ENCODE assay signal across 12 cellular contexts in the genomic region with DNA sequence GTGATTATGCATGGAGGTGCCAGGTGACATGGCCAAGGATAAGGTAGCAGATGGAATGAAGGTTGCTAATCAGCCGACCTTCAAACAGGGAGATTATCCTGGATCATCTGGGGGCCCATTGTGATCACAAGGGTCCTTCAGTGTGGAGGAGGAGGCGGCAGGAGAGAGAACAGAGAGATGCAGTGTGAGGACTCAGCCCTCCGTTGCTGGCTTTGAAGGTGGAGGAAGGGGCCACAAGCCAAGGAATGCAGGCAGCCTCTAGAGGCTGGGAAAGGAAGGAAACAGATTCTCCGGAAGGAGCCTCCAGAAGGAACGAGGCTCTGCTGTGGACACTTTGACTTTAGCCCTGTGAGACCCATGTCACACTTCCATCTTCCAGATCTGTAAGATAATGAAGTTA. TPM values are rescaled to one million over a fixed set of nuclear protein-coding genes. Genes with fewer than 3 reads are reported as not detected.
A peak's percentile ranks its signal among the peaks of the same experiment; 100 is the strongest.
DNase-seq lines count a peak whose midpoint lies in the region; ATAC-seq and TF ChIP-seq lines count a peak whose summit lies in the region.
"Had no signal": no experiment of that assay in that cellular context is flagged by ENCODE, and none has a peak within 500 bp of the region (broad histone marks: within the 10 kb centered on the region; RNA-seq: fewer than 3 reads in every experiment).

No MANE protein-coding gene starts in this region.

- H3K4me3 ChIP-seq in parathyroid adenoma (ENCODE audit: low read depth, low read length) (no peak overlapping the region), endodermal cell (ENCODE audit: low read length) (no peak overlapping the region)
- H3K4me3 ChIP-seq: thoracic aorta had no signal

- H3K9ac ChIP-seq in parathyroid adenoma (no peak overlapping the region), endodermal cell (ENCODE audit: extremely low read depth, low read length, poor library complexity, severe bottlenecking) (no peak overlapping the region)

- H3K27ac Mint-ChIP-seq in T-helper 2 cell treated with Interferon-gamma antibody and Interleukin-4, amounts not matched to agents 5 μg/mL and 100 μg/mL, for 36 hours, result peak overlapping the region; percentile 93
- peak overlapping the region; percentile 93 for H3K27ac Mint-ChIP-seq in activated naive CD8-positive, alpha-beta T cell treated with anti-CD3 and anti-CD28 coated beads, Interleukin-2, amount 10 ng/mL, durations not matched to agents 7 days and 5 days
- no peak overlapping the region for H3K27ac Mint-ChIP-seq in endodermal cell

- H3K27ac ChIP-seq in parathyroid adenoma, result peak overlapping the region; percentile 83
- no peak overlapping the region for H3K27ac ChIP-seq in endodermal cell (ENCODE audit: low read depth, low read length)
- H3K27ac ChIP-seq: thoracic aorta had no signal

- H3K4me3 Mint-ChIP-seq in T-helper 2 cell treated with Interferon-gamma antibody and Interleukin-4, amounts not matched to agents 5 μg/mL and 100 μg/mL, for 36 hours, result peak overlapping the region; percentile 69
- H3K4me3 Mint-ChIP-seq in activated naive CD8-positive, alpha-beta T cell treated with anti-CD3 and anti-CD28 coated beads, Interleukin-2, amount 10 ng/mL, durations not matched to agents 7 days and 5 days, result peak overlapping the region; percentile 77
- H3K4me3 Mint-ChIP-seq in endodermal cell, result no peak overlapping the region

- peaks cover 4% of the 10 kb centered on the region for H3K9me3 Mint-ChIP-seq in T-helper 2 cell treated with Interferon-gamma antibody and Interleukin-4, amounts not matched to agents 5 μg/mL and 100 μg/mL, for 36 hours
- no peaks in the 10 kb centered on the region for H3K9me3 Mint-ChIP-seq in activated naive CD8-positive, alpha-beta T cell treated with anti-CD3 and anti-CD28 coated beads, Interleukin-2, amount 10 ng/mL, durations not matched to agents 7 days and 5 days
- H3K9me3 Mint-ChIP-seq in endodermal cell, result peaks cover 16% of the 10 kb centered on the region

- no peak for DNase-seq in T-helper 2 cell treated with Interferon-gamma antibody and Interleukin-4, amounts not matched to agents 5 μg/mL and 100 μg/mL, for 36 hours (ENCODE audit: low spot score)
- DNase-seq in T-helper 2 cell, result no peak
- peak; percentile 69 to 75 for DNase-seq in NCI-H524 (lab: John Stamatoyannopoulos, UW)
- no peak for DNase-seq in activated naive CD8-positive, alpha-beta T cell treated with anti-CD3 and anti-CD28 coated beads, Interleukin-2, amount 10 ng/mL, durations not matched to agents 7 days and 5 days
- DNase-seq in globus pallidus (ENCODE audit: low spot score), result no peak
- no peak for DNase-seq in endodermal cell
- DNase-seq: 8988T, H9, NCI-H1694 had no signal

- no peaks in the 10 kb centered on the region for H3K79me2 ChIP-seq in parathyroid adenoma

- no peak overlapping the region for H2AFZ ChIP-seq in parathyroid adenoma

- H3K4me1 ChIP-seq in parathyroid adenoma (peaks cover 9% of the 10 kb centered on the region), endodermal cell (ENCODE audit: control insufficient read depth, insufficient read depth, low read length) (no peaks in the 10 kb centered on the region)

- H3K27me3 Mint-ChIP-seq in T-helper 2 cell treated with Interferon-gamma antibody and Interleukin-4, amounts not matched to agents 5 μg/mL and 100 μg/mL, for 36 hours (ENCODE audit: low read depth), result no peaks in the 10 kb centered on the region
- H3K27me3 Mint-ChIP-seq in activated naive CD8-positive, alpha-beta T cell treated with anti-CD3 and anti-CD28 coated beads, Interleukin-2, amount 10 ng/mL, durations not matched to agents 7 days and 5 days, result no peaks in the 10 kb centered on the region
- H3K27me3 Mint-ChIP-seq in endodermal cell (ENCODE audit: insufficient read depth), result peaks cover 2% of the 10 kb centered on the region

- ATAC-seq in activated naive CD8-positive, alpha-beta T cell treated with anti-CD3 and anti-CD28 coated beads, Interleukin-2, amount 10 ng/mL, durations not matched to agents 7 days and 5 days (ENCODE audit: low read depth), result no peak
- no peak for ATAC-seq in HG03095 (IDR thresholded peaks at IDR 0.05; ENCODE audit: unreplicated experiment)

- 94 to 100% methylated on average over 1 to 5 of the region's 5 CpGs for WGBS in endodermal cell (ENCODE audit: insufficient coverage in 1 of 2, insufficient read length in 1 of 2), 2 experiments

- H3K4me2 ChIP-seq in parathyroid adenoma (ENCODE audit: low read length), result no peak overlapping the region

- no peak for TF ChIP-seq CTCF in parathyroid adenoma (IDR thresholded peaks at IDR 0.05)
- TF ChIP-seq CTCF in endodermal cell (conservative IDR thresholded peaks at IDR 0.05), result no peak

- peaks cover 34% of the 10 kb centered on the region for H3K4me1 Mint-ChIP-seq in T-helper 2 cell treated with Interferon-gamma antibody and Interleukin-4, amounts not matched to agents 5 μg/mL and 100 μg/mL, for 36 hours (ENCODE audit: low read depth)
- H3K4me1 Mint-ChIP-seq in activated naive CD8-positive, alpha-beta T cell treated with anti-CD3 and anti-CD28 coated beads, Interleukin-2, amount 10 ng/mL, durations not matched to agents 7 days and 5 days, result peaks cover 32% of the 10 kb centered on the region
- no peaks in the 10 kb centered on the region for H3K4me1 Mint-ChIP-seq in endodermal cell

- no peaks in the 10 kb centered on the region for H3K36me3 ChIP-seq in parathyroid adenoma (ENCODE audit: control insufficient read depth, insufficient read depth, low read length)
- no peaks in the 10 kb centered on the region for H3K36me3 ChIP-seq in endodermal cell (ENCODE audit: control insufficient read depth, insufficient read depth, low read length)
- H3K36me3 ChIP-seq: thoracic aorta had no signal

- H3K36me3 Mint-ChIP-seq in T-helper 2 cell treated with Interferon-gamma antibody and Interleukin-4, amounts not matched to agents 5 μg/mL and 100 μg/mL, for 36 hours (ENCODE audit: low read depth), result peaks cover 7% of the 10 kb centered on the region
- peaks cover 5% of the 10 kb centered on the region for H3K36me3 Mint-ChIP-seq in activated naive CD8-positive, alpha-beta T cell treated with anti-CD3 and anti-CD28 coated beads, Interleukin-2, amount 10 ng/mL, durations not matched to agents 7 days and 5 days
- H3K36me3 Mint-ChIP-seq in endodermal cell (ENCODE audit: low read depth), result peaks cover 4% of the 10 kb centered on the region

- H3K27me3 ChIP-seq in parathyroid adenoma (ENCODE audit: control insufficient read depth, insufficient read depth, low read length) (no peaks in the 10 kb centered on the region), endodermal cell (ENCODE audit: control insufficient read depth, insufficient read depth, low read length, poor library complexity, severe bottlenecking) (no peaks in the 10 kb centered on the region)

- POLR2A ChIA-PET in activated naive CD8-positive, alpha-beta T cell treated with anti-CD3 and anti-CD28 coated beads, Interleukin-2, amount 10 ng/mL, durations not matched to agents 7 days and 5 days (lab: Charles Lee), result interaction anchor here (0.5 to 4.8 kb wide), 11 partner anchors 11 to 59 kb away, joined by 3 to 70 read pairs (median 4); partner anchors contain the start of genes EEIG1, NAIF1 and SLC25A25

- H3K9me3 ChIP-seq in parathyroid adenoma (ENCODE audit: control insufficient read depth, low read length), result no peaks in the 10 kb centered on the region
- peaks cover 14% of the 10 kb centered on the region for H3K9me3 ChIP-seq in endodermal cell (ENCODE audit: control insufficient read depth, low read length)
- H3K9me3 ChIP-seq: thoracic aorta had no signal

RNA-seq across cellular contexts. Expression of gene EEIG1, which starts 27.4 kb away (rescaled TPM):
- total RNA-seq in activated naive CD8-positive, alpha-beta T cell treated with anti-CD3 and anti-CD28 coated beads, Interleukin-2, amount 10 ng/mL, durations not matched to agents 7 days and 5 days, result 100 to 1,000 TPM; 329 to 366 TPM
- 10 to 100 TPM; 56.7 to 60.8 TPM for total RNA-seq in endodermal cell
- polyA plus RNA-seq in endodermal cell (2013, experiment 1 of 2), result 21.5 TPM
- 20.4 TPM for polyA plus RNA-seq in endodermal cell (2013, experiment 2 of 2)

RNA-seq across cellular contexts. Expression of gene NAIF1, which starts 58.9 kb away (rescaled TPM):
- 10 to 100 TPM; 11.8 to 13.2 TPM for total RNA-seq in activated naive CD8-positive, alpha-beta T cell treated with anti-CD3 and anti-CD28 coated beads, Interleukin-2, amount 10 ng/mL, durations not matched to agents 7 days and 5 days
- total RNA-seq in endodermal cell, result 1 to 10 TPM; 6.2 to 6.6 TPM
- 7.9 TPM for polyA plus RNA-seq in endodermal cell (2013, experiment 1 of 2)
- 7.3 TPM for polyA plus RNA-seq in endodermal cell (2013, experiment 2 of 2)

RNA-seq across cellular contexts. Expression of gene SLC25A25, which starts 59.9 kb away (rescaled TPM):
- total RNA-seq in activated naive CD8-positive, alpha-beta T cell treated with anti-CD3 and anti-CD28 coated beads, Interleukin-2, amount 10 ng/mL, durations not matched to agents 7 days and 5 days, result 10 to 100 TPM; 21.2 to 21.8 TPM
- total RNA-seq in endodermal cell, result 10 to 100 TPM; 12.9 to 13.1 TPM
- 12.8 TPM for polyA plus RNA-seq in endodermal cell (2013, experiment 1 of 2)
- polyA plus RNA-seq in endodermal cell (2013, experiment 2 of 2), result 11.1 TPM

Comparison
In these comparisons a context has a peak if more than half of its experiments do, and no peak if none do; other contexts are left out.
1. DNase-seq: peak in NCI-H524 (2 of 2); none in T-helper 2 cell treated with Interferon-gamma antibody and Interleukin-4, amounts not matched to agents 5 μg/mL and 100 μg/mL, for 36 hours (single experiment), T-helper 2 cell (0 of 5), activated naive CD8-positive, alpha-beta T cell treated with anti-CD3 and anti-CD28 coated beads, Interleukin-2, amount 10 ng/mL, durations not matched to agents 7 days and 5 days (single experiment), globus pallidus (single experiment) and endodermal cell (single experiment).
2. RNA of gene EEIG1, which starts 27.4 kb away (total RNA-seq): 329 to 366 TPM in activated naive CD8-positive, alpha-beta T cell treated with anti-CD3 and anti-CD28 coated beads, Interleukin-2, amount 10 ng/mL, durations not matched to agents 7 days and 5 days; 56.7 to 60.8 TPM in endodermal cell; every median in the first group is over 4 times any median in the second.